Comparison of ENCODE assay signal across 30 cellular contexts in the genomic region with DNA sequence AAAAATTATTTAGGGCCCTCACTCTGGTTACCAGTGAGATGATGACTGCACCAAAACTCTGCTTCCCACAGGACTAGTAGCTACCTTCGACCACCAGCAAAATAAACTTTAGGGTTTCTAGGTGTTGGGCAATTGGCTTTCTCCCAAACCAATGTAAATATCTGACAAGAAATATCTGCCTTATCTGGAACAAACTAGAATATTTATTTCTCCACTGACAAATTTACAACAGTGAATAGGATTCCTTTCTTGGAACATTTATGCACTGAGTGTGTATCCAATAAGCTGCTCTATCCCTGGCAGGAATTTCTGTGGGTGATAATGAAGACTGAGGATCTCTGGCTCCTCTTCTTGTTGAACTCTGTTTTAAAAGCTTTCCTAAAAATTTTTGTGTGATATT.
"Had no signal": no experiment of that assay in that cellular context is flagged by ENCODE, and none has a peak within 500 bp of the region (broad histone marks: within the 10 kb centered on the region; RNA-seq: fewer than 3 reads in every experiment).

No MANE protein-coding gene starts in this region.

- H3K4me1 Mint-ChIP-seq: activated CD4-positive, alpha-beta T cell treated with anti-CD3 and anti-CD28 coated beads for 36 hours; activated CD4-positive, alpha-beta T cell treated with anti-CD3 and anti-CD28 coated beads, Interleukin-2, amount 10 ng/mL, durations not matched to agents 24 days and 14 days; activated CD8-positive, alpha-beta memory T cell treated with anti-CD3 and anti-CD28 coated beads, Interleukin-2, amount 10 ng/mL, durations not matched to agents 7 days and 5 days; activated naive CD4-positive, alpha-beta T cell treated with anti-CD3 and anti-CD28 coated beads, Interleukin-2, amount 50 U/mL, for 24 hours; activated naive CD8-positive, alpha-beta T cell treated with anti-CD3 and anti-CD28 coated beads for 36 hours; central memory CD8-positive, alpha-beta T cell had no signal

- H3K27me3 Mint-ChIP-seq: activated CD4-positive, alpha-beta memory T cell treated with anti-CD3 and anti-CD28 coated beads for 36 hours; activated CD4-positive, alpha-beta T cell treated with anti-CD3 and anti-CD28 coated beads for 36 hours; activated CD4-positive, alpha-beta T cell treated with anti-CD3 and anti-CD28 coated beads, Interleukin-2, amount 10 ng/mL, durations not matched to agents 24 days and 14 days; activated CD8-positive, alpha-beta memory T cell treated with anti-CD3 and anti-CD28 coated beads, Interleukin-2, amount 10 ng/mL, durations not matched to agents 7 days and 5 days; activated naive CD4-positive, alpha-beta T cell treated with anti-CD3 and anti-CD28 coated beads, Interleukin-2, amount 50 U/mL, for 24 hours; activated naive CD8-positive, alpha-beta T cell treated with anti-CD3 and anti-CD28 coated beads for 36 hours; central memory CD8-positive, alpha-beta T cell; dendritic cell treated with granulocyte-macrophage colony-stimulating factor and Interleukin-4, amounts not matched to agents 40 ng/mL and 50 ng/mL, for 4 days had no signal

- H3K27ac ChIP-seq: brain microvascular endothelial cell, coronary artery, dorsolateral prefrontal cortex, foreskin keratinocyte, gastroesophageal sphincter, heart right ventricle had no signal

- H3K4me1 ChIP-seq: foreskin keratinocyte, gastroesophageal sphincter, heart right ventricle had no signal

- H3K4me3 Mint-ChIP-seq: activated CD4-positive, alpha-beta memory T cell treated with anti-CD3 and anti-CD28 coated beads for 36 hours; activated CD4-positive, alpha-beta T cell treated with anti-CD3 and anti-CD28 coated beads for 36 hours; activated CD4-positive, alpha-beta T cell treated with anti-CD3 and anti-CD28 coated beads, Interleukin-2, amount 10 ng/mL, durations not matched to agents 24 days and 14 days; activated CD8-positive, alpha-beta memory T cell treated with anti-CD3 and anti-CD28 coated beads, Interleukin-2, amount 10 ng/mL, durations not matched to agents 7 days and 5 days; activated CD8-positive, alpha-beta T cell treated with anti-CD3 and anti-CD28 coated beads, Interleukin-2, amount 10 ng/mL, durations not matched to agents 7 days and 5 days; activated naive CD4-positive, alpha-beta T cell treated with anti-CD3 and anti-CD28 coated beads for 36 hours; activated naive CD4-positive, alpha-beta T cell treated with anti-CD3 and anti-CD28 coated beads, Interleukin-2, amount 50 U/mL, for 24 hours; activated naive CD8-positive, alpha-beta T cell treated with anti-CD3 and anti-CD28 coated beads for 36 hours; activated T-helper 1 cell treated with anti-CD3 and anti-CD28 coated beads, Interleukin-12 subunit alpha, Interleukin-12 subunit beta, Interleukin-2, Interleukin-4 antibody, amounts not matched to agents 30 ng/mL and 10 ng/mL and 1 ng/mL, durations not matched to agents 14 hours and 24 hours and 36 hours; central memory CD8-positive, alpha-beta T cell; dendritic cell treated with granulocyte-macrophage colony-stimulating factor and Interleukin-4, amounts not matched to agents 40 ng/mL and 50 ng/mL, for 4 days; endodermal cell had no signal

- H3K36me3 Mint-ChIP-seq: activated CD4-positive, alpha-beta memory T cell treated with anti-CD3 and anti-CD28 coated beads for 36 hours; activated CD8-positive, alpha-beta memory T cell treated with anti-CD3 and anti-CD28 coated beads, Interleukin-2, amount 10 ng/mL, durations not matched to agents 7 days and 5 days; activated naive CD4-positive, alpha-beta T cell treated with anti-CD3 and anti-CD28 coated beads, Interleukin-2, amount 50 U/mL, for 24 hours; activated naive CD8-positive, alpha-beta T cell treated with anti-CD3 and anti-CD28 coated beads for 36 hours had no signal

- H3K27ac Mint-ChIP-seq: activated CD4-positive, alpha-beta memory T cell treated with anti-CD3 and anti-CD28 coated beads for 36 hours; activated CD4-positive, alpha-beta T cell treated with anti-CD3 and anti-CD28 coated beads for 36 hours; activated CD4-positive, alpha-beta T cell treated with anti-CD3 and anti-CD28 coated beads, Interleukin-2, amount 10 ng/mL, durations not matched to agents 24 days and 14 days; activated CD8-positive, alpha-beta memory T cell treated with anti-CD3 and anti-CD28 coated beads, Interleukin-2, amount 10 ng/mL, durations not matched to agents 7 days and 5 days; activated CD8-positive, alpha-beta T cell treated with anti-CD3 and anti-CD28 coated beads, Interleukin-2, amount 10 ng/mL, durations not matched to agents 7 days and 5 days; activated naive CD4-positive, alpha-beta T cell treated with anti-CD3 and anti-CD28 coated beads for 36 hours; activated naive CD4-positive, alpha-beta T cell treated with anti-CD3 and anti-CD28 coated beads, Interleukin-2, amount 50 U/mL, for 24 hours; activated naive CD8-positive, alpha-beta T cell treated with anti-CD3 and anti-CD28 coated beads for 36 hours; activated T-helper 1 cell treated with anti-CD3 and anti-CD28 coated beads, Interleukin-12 subunit alpha, Interleukin-12 subunit beta, Interleukin-2, Interleukin-4 antibody, amounts not matched to agents 30 ng/mL and 10 ng/mL and 1 ng/mL, durations not matched to agents 14 hours and 24 hours and 36 hours; activated T-helper 2 cell treated with anti-CD3 and anti-CD28 coated beads, Interferon-gamma antibody, Interleukin-2, Interleukin-4, amounts not matched to agents 10 μg/mL and 5 μg/mL and 100 μg/mL, durations not matched to agents 14 hours and 24 hours and 36 hours; dendritic cell treated with granulocyte-macrophage colony-stimulating factor and Interleukin-4, amounts not matched to agents 40 ng/mL and 50 ng/mL, for 4 days; endodermal cell had no signal

- H3K27me3 ChIP-seq: brain microvascular endothelial cell, dorsolateral prefrontal cortex, foreskin keratinocyte, gastroesophageal sphincter, heart right ventricle had no signal

- H3K9me3 ChIP-seq: gastroesophageal sphincter, heart right ventricle had no signal

- H3K9me3 Mint-ChIP-seq: activated CD4-positive, alpha-beta memory T cell treated with anti-CD3 and anti-CD28 coated beads for 36 hours; activated CD4-positive, alpha-beta T cell treated with anti-CD3 and anti-CD28 coated beads, Interleukin-2, amount 10 ng/mL, durations not matched to agents 24 days and 14 days; activated naive CD4-positive, alpha-beta T cell treated with anti-CD3 and anti-CD28 coated beads for 36 hours; activated naive CD4-positive, alpha-beta T cell treated with anti-CD3 and anti-CD28 coated beads, Interleukin-2, amount 50 U/mL, for 24 hours; activated naive CD8-positive, alpha-beta T cell treated with anti-CD3 and anti-CD28 coated beads for 36 hours; activated T-helper 1 cell treated with anti-CD3 and anti-CD28 coated beads, Interleukin-12 subunit alpha, Interleukin-12 subunit beta, Interleukin-2, Interleukin-4 antibody, amounts not matched to agents 30 ng/mL and 10 ng/mL and 1 ng/mL, durations not matched to agents 14 hours and 24 hours and 36 hours; activated T-helper 2 cell treated with anti-CD3 and anti-CD28 coated beads, Interferon-gamma antibody, Interleukin-2, Interleukin-4, amounts not matched to agents 10 μg/mL and 5 μg/mL and 100 μg/mL, durations not matched to agents 14 hours and 24 hours and 36 hours; central memory CD8-positive, alpha-beta T cell; dendritic cell treated with granulocyte-macrophage colony-stimulating factor and Interleukin-4, amounts not matched to agents 40 ng/mL and 50 ng/mL, for 4 days; endodermal cell had no signal

- H3K36me3 ChIP-seq: brain microvascular endothelial cell, gastroesophageal sphincter, heart right ventricle had no signal

- ATAC-seq: activated CD4-positive, alpha-beta T cell treated with anti-CD3 and anti-CD28 coated beads for 36 hours; activated CD8-positive, alpha-beta memory T cell treated with anti-CD3 and anti-CD28 coated beads, Interleukin-2, amount 10 ng/mL, durations not matched to agents 7 days and 5 days; activated CD8-positive, alpha-beta T cell treated with anti-CD3 and anti-CD28 coated beads, Interleukin-2, amount 10 ng/mL, durations not matched to agents 7 days and 5 days; esophagus mucosa; gastroesophageal sphincter; heart right ventricle had no signal

- DNase-seq: activated CD4-positive, alpha-beta memory T cell treated with anti-CD3 and anti-CD28 coated beads for 36 hours; activated CD4-positive, alpha-beta T cell treated with anti-CD3 and anti-CD28 coated beads for 36 hours; activated CD4-positive, alpha-beta T cell treated with anti-CD3 and anti-CD28 coated beads, Interleukin-2, amount 10 ng/mL, durations not matched to agents 24 days and 14 days; activated CD4-positive, CD25-positive, alpha-beta regulatory T cell; activated CD4-positive, CD25-positive, alpha-beta regulatory T cell treated with anti-CD3 and anti-CD28 coated beads, Interleukin-2, amount 50 U/mL, for 72 hours; activated CD8-positive, alpha-beta memory T cell treated with anti-CD3 and anti-CD28 coated beads, Interleukin-2, amount 10 ng/mL, durations not matched to agents 7 days and 5 days; activated CD8-positive, alpha-beta memory T cell treated with anti-CD3 and anti-CD28 coated beads, Interleukin-2, amount 50 U/mL, for 4 hours; activated CD8-positive, alpha-beta T cell treated with anti-CD3 and anti-CD28 coated beads, Interleukin-2, amount 10 ng/mL, durations not matched to agents 7 days and 5 days; activated effector memory CD4-positive, alpha-beta T cell treated with anti-CD3 and anti-CD28 coated beads, Interleukin-2, amount 50 U/mL, for 16 hours; activated naive CD4-positive, alpha-beta T cell treated with anti-CD3 and anti-CD28 coated beads for 36 hours; activated naive CD8-positive, alpha-beta T cell treated with anti-CD3 and anti-CD28 coated beads for 36 hours; activated T-cell treated with anti-CD3 and anti-CD28 coated beads, Interleukin-2, amount 50 U/mL, for 1 hour; activated T-cell treated with anti-CD3 and anti-CD28 coated beads, Interleukin-2, amount 50 U/mL, for 48 hours; amniotic stem cell; anterior cingulate cortex; brain microvascular endothelial cell; dorsolateral prefrontal cortex; effector memory CD4-positive, alpha-beta T cell; endodermal cell; foreskin keratinocyte; heart right ventricle; T-helper 2 cell had no signal

- H3K4me3 ChIP-seq: coronary artery, dorsolateral prefrontal cortex, gastroesophageal sphincter, heart right ventricle had no signal
